18 cellular contexts compared by ENCODE assay signal in the genomic region with DNA sequence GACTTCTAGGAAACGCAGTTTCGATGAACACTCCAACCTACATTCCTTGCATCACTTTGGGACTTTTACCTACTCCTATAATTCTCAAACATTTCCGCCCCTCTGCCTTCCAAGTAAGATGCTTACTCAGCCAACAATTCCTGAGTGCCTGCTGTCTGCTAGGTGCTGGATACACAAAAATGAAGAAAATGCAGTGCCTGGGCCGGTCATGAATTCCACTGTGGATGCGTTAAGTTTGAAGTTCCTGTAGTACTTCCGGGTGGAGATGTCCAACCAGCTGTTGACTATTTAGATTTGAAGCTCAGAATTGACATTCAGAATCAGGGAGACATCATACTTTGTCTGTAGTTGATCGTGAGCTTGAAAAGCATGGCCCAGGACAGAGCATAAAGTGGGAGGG.
"Had no signal": no experiment of that assay in that cellular context is flagged by ENCODE, and none has a peak within 500 bp of the region (broad histone marks: within the 10 kb centered on the region; RNA-seq: fewer than 3 reads in every experiment).

No MANE protein-coding gene starts in this region.

- FAIRE-seq: frontal cortex had no signal

- H2AFZ ChIP-seq: parathyroid adenoma had no signal

- H3K27me3 Mint-ChIP-seq: type B pancreatic cell had no signal

- H3K4me3 Mint-ChIP-seq: naive B cell, nephron, type B pancreatic cell had no signal

- H3K4me1 ChIP-seq: colonic mucosa, heart left ventricle, psoas muscle, spleen, stomach, uterus had no signal

- H3K4me1 Mint-ChIP-seq: naive B cell had no signal

- H3K9ac ChIP-seq: parathyroid adenoma had no signal

- H3K36me3 Mint-ChIP-seq: naive B cell, type B pancreatic cell had no signal

- H3K27me3 ChIP-seq: colonic mucosa, heart left ventricle, spleen, stomach, uterus had no signal

- H3K4me3 ChIP-seq: colonic mucosa, heart left ventricle, psoas muscle, spleen, stomach, thoracic aorta, uterus had no signal

- H3K9me3 ChIP-seq: colonic mucosa, heart left ventricle, psoas muscle, spleen, stomach, thoracic aorta, uterus had no signal

- H3K27ac ChIP-seq: colonic mucosa, heart left ventricle, parathyroid adenoma, psoas muscle, spleen, stomach, thoracic aorta, uterus had no signal

- H3K27ac Mint-ChIP-seq: nephron, type B pancreatic cell had no signal

- H3K79me2 ChIP-seq: parathyroid adenoma had no signal

- DNase-seq: colonic mucosa; effector CD8-positive, alpha-beta T cell; heart left ventricle; midbrain; naive B cell; psoas muscle; retina; spleen; stimulated activated CD4-positive, alpha-beta T cell treated with anti-CD3 and anti-CD28 coated beads, Interleukin-2, amount 100 ng/mL, for 24 hours; stimulated activated CD4-positive, alpha-beta T cell treated with anti-CD3 and anti-CD28 coated beads, Interleukin-4, amount 100 ng/mL, for 4 hours; stomach; substantia nigra; uterus had no signal

- H3K36me3 ChIP-seq: colonic mucosa, heart left ventricle, spleen, stomach, thoracic aorta, uterus had no signal
